ENCODE assay signal across 11 cellular contexts in genomic region chr2:1605659-1606400, GRCh38.
DNase-seq lines count a peak whose midpoint lies in the region; TF ChIP-seq lines count a peak whose summit lies in the region.
"Had no signal": no experiment of that assay in that cellular context is flagged by ENCODE, and none has a peak within 500 bp of the region (broad histone marks: within the 10 kb centered on the region; RNA-seq: fewer than 3 reads in every experiment).

No MANE protein-coding gene starts in this region.

- peak overlapping the region; percentile 94 for H3K27ac ChIP-seq in BLaER1
- H3K27ac ChIP-seq in coronary artery: no peak overlapping the region

- no peaks in the 10 kb centered on the region for H3K36me3 Mint-ChIP-seq in glutamatergic neuron (ENCODE audit: unreplicated experiment)
- no peaks in the 10 kb centered on the region for H3K36me3 Mint-ChIP-seq in progenitor cell of endocrine pancreas (ENCODE audit: insufficient read depth)
- H3K36me3 Mint-ChIP-seq: mesothelial cell of epicardium had no signal

- peaks cover 100% of the 10 kb centered on the region for H3K4me1 ChIP-seq in BLaER1

- H3K9me3 Mint-ChIP-seq in glutamatergic neuron (ENCODE audit: unreplicated experiment) (peaks cover 6% of the 10 kb centered on the region), progenitor cell of endocrine pancreas (ENCODE audit: low read depth) (no peaks in the 10 kb centered on the region)
- H3K9me3 Mint-ChIP-seq: mesothelial cell of epicardium had no signal

- H3K36me3 ChIP-seq in BLaER1: no peaks in the 10 kb centered on the region

- H3K27me3 ChIP-seq in BLaER1: no peaks in the 10 kb centered on the region

- peak overlapping the region; percentile 55 for H3K4me3 ChIP-seq in BLaER1
- H3K4me3 ChIP-seq in coronary artery: no peak overlapping the region

- DNase-seq in M059J (ENCODE audit: low read depth): peak; percentile 71
- DNase-seq in glutamatergic neuron: peak; percentile 40
- peak; percentile 92 for DNase-seq in myocyte (ENCODE audit: low read depth)
- DNase-seq in coronary artery (ENCODE audit: low spot score): no peak
- DNase-seq in DMS53 treated with DMSO at 0.1 percent for 48 hours (lab: John Stamatoyannopoulos, UW; ENCODE audit: unreplicated experiment): no peak
- no peak for DNase-seq in progenitor cell of endocrine pancreas (ENCODE audit: low spot score, unreplicated experiment)
- no peak for DNase-seq in GF-D8 (lab: John Stamatoyannopoulos, UW)
- DNase-seq: activated T-cell treated with anti-CD3 and anti-CD28 coated beads, Interleukin-2, amount 50 U/mL, for 1 hour; NCI-H1417 treated with DMSO at 0.1 percent for 48 hours had no signal

- peaks cover 25% of the 10 kb centered on the region for H3K4me1 Mint-ChIP-seq in glutamatergic neuron (ENCODE audit: low read depth, unreplicated experiment)
- no peaks in the 10 kb centered on the region for H3K4me1 Mint-ChIP-seq in progenitor cell of endocrine pancreas (ENCODE audit: low read depth)
- H3K4me1 Mint-ChIP-seq: mesothelial cell of epicardium had no signal

- H3K4me3 Mint-ChIP-seq in glutamatergic neuron (ENCODE audit: unreplicated experiment): peak overlapping the region; percentile 22
- no peak overlapping the region for H3K4me3 Mint-ChIP-seq in progenitor cell of endocrine pancreas (ENCODE audit: low read depth)
- H3K4me3 Mint-ChIP-seq: mesothelial cell of epicardium had no signal

- peaks cover 2% of the 10 kb centered on the region for H3K27me3 Mint-ChIP-seq in glutamatergic neuron (ENCODE audit: unreplicated experiment)
- peaks cover 17% of the 10 kb centered on the region for H3K27me3 Mint-ChIP-seq in progenitor cell of endocrine pancreas

- H4K20me1 ChIP-seq in BLaER1: no peaks in the 10 kb centered on the region

- peak overlapping the region; percentile 71 for H3K9ac ChIP-seq in BLaER1

- no peak for TF ChIP-seq CTCF in glutamatergic neuron (IDR thresholded peaks at IDR 0.05; ENCODE audit: partially characterized antibody, unreplicated experiment)
- TF ChIP-seq CTCF in coronary artery (IDR thresholded peaks at IDR 0.05): no peak
- no peak for TF ChIP-seq CTCF in progenitor cell of endocrine pancreas (IDR thresholded peaks at IDR 0.05; ENCODE audit: unreplicated experiment)

- H3K27ac Mint-ChIP-seq in glutamatergic neuron (ENCODE audit: unreplicated experiment) (no peak overlapping the region), progenitor cell of endocrine pancreas (no peak overlapping the region)
- H3K27ac Mint-ChIP-seq: mesothelial cell of epicardium had no signal

- no peaks in the 10 kb centered on the region for H3K9me3 ChIP-seq in BLaER1

- H3K4me2 ChIP-seq in BLaER1: peak overlapping the region; percentile 95

Comparison
In these comparisons a context has a peak if more than half of its experiments do, and no peak if none do; other contexts are left out.
1. DNase-seq: peak in M059J (single experiment), glutamatergic neuron (single experiment) and myocyte (single experiment); none in coronary artery (single experiment), DMS53 treated with DMSO at 0.1 percent for 48 hours (single experiment), progenitor cell of endocrine pancreas (single experiment) and GF-D8 (single experiment).